ENCODE assay signal across 15 cellular contexts in the genomic region with DNA sequence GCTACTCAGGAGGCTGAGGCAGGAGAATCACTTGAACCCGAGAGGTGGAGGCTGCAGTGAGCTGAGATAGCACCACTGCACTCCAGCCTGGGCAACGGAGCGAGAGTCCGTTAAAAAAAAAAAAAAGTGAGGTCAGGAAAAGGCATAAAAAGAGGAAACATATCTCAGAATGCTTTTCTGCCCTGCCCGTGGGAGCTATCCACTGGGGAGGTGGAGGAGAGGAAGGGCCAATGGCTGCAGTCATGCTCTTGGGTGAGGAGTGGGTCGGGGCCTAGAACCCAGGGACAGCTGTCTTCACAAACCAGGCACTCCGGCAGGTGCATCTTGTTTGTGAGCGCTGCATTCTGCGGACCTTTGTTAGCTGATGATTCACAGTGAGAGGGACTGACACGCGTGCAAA.
"Had no signal": no experiment of that assay in that cellular context is flagged by ENCODE, and none has a peak within 500 bp of the region (broad histone marks: within the 10 kb centered on the region; RNA-seq: fewer than 3 reads in every experiment).

No MANE protein-coding gene starts in this region.

- H3K36me3 ChIP-seq: colonic mucosa, ovary, sigmoid colon, stomach, upper lobe of left lung had no signal

- H3K27ac ChIP-seq: body of pancreas, colonic mucosa, ovary, sigmoid colon, stomach, testis, upper lobe of left lung had no signal

- H3K27me3 ChIP-seq: body of pancreas, colonic mucosa, ovary, sigmoid colon, stomach, testis, upper lobe of left lung had no signal

- ATAC-seq: activated CD4-positive, alpha-beta T cell treated with anti-CD3 and anti-CD28 coated beads for 36 hours; body of pancreas; esophagus mucosa; left colon had no signal

- H3K4me3 ChIP-seq: body of pancreas, colonic mucosa, lung, ovary, sigmoid colon, stomach, testis, upper lobe of left lung had no signal

- H3K9me3 ChIP-seq: body of pancreas, colonic mucosa, ovary, sigmoid colon, stomach, testis, upper lobe of left lung had no signal

- H3K4me1 ChIP-seq: colonic mucosa had no signal

- DNase-seq: activated CD4-positive, alpha-beta T cell treated with anti-CD3 and anti-CD28 coated beads for 36 hours; activated CD8-positive, alpha-beta memory T cell treated with anti-CD3 and anti-CD28 coated beads, Interleukin-2, amount 50 U/mL, for 48 hours; activated gamma-delta T cell treated with Interleukin-2 at 50 U/mL for 16 hours; body of pancreas; caudate nucleus; colonic mucosa; left colon; ovary; sigmoid colon; stimulated activated CD4-positive, alpha-beta T cell treated with anti-CD3 and anti-CD28 coated beads, Interleukin-1b, Interleukin-23, amount 100 ng/mL, for 48 hours; stomach; testis; upper lobe of left lung had no signal
